Comparison of ENCODE assay signal across 12 cellular contexts in genomic region chr1:165862448-165862847, GRCh38. TPM values are rescaled to one million over a fixed set of nuclear protein-coding genes. Genes with fewer than 3 reads are reported as not detected.
DNase-seq lines count a peak whose midpoint lies in the region; ATAC-seq, FAIRE-seq and TF ChIP-seq lines count a peak whose summit lies in the region.
"Had no signal": no experiment of that assay in that cellular context is flagged by ENCODE, and none has a peak within 500 bp of the region (broad histone marks: within the 10 kb centered on the region; RNA-seq: fewer than 3 reads in every experiment).

No MANE protein-coding gene starts in this region.

- H3K27me3 ChIP-seq in HL-60 (ENCODE audit: insufficient read depth, poor library complexity, severe bottlenecking) (no peaks in the 10 kb centered on the region), left lung (no peaks in the 10 kb centered on the region), uterus (no peaks in the 10 kb centered on the region)

- intact Hi-C loops in left lung (cut with DNase I) (no loop called here), uterus (cut with DNase I; ENCODE audit: low total_unique reads) (no loop called here)

- no peak for FAIRE-seq in H54 (lab: Jason Lieb, UNC)

- H3K27ac ChIP-seq in HL-60 (replicated peaks) (peak overlapping the region; percentile 16; the same call in 1 of the 2 replicates), left lung (no peak overlapping the region), uterus (no peak overlapping the region)
- H3K27ac ChIP-seq: PC-9, thoracic aorta had no signal

- no peak for TF ChIP-seq CTCF in HL-60 (IDR thresholded peaks at IDR 0.05; ENCODE audit: insufficient read depth, low read length)
- no peak for TF ChIP-seq CTCF in left lung (IDR thresholded peaks at IDR 0.05)
- no peak for TF ChIP-seq CTCF in uterus (IDR thresholded peaks at IDR 0.05)

- H3K4me3 ChIP-seq in HL-60 (replicated peaks; ENCODE audit: insufficient read depth, low read length) (no peak overlapping the region), left lung (no peak overlapping the region), uterus (no peak overlapping the region)
- H3K4me3 ChIP-seq: PC-9, thoracic aorta had no signal

- H3K9me3 ChIP-seq in left lung = no peaks in the 10 kb centered on the region
- H3K9me3 ChIP-seq in uterus = no peaks in the 10 kb centered on the region
- H3K9me3 ChIP-seq: thoracic aorta had no signal

- TF ChIP-seq POLR2A in H54 (IDR thresholded peaks at IDR 0.05; ENCODE audit: low read depth, low read length) = no peak
- TF ChIP-seq POLR2A in uterus (IDR thresholded peaks at IDR 0.05) = no peak

- peak; percentile 53 for ATAC-seq in GM21447 (IDR thresholded peaks at IDR 0.05; ENCODE audit: unreplicated experiment)
- ATAC-seq in left lung = peak; percentile 33

- H3K4me1 ChIP-seq in left lung (peaks cover 0 to 15% of the 10 kb centered on the region in 2 donors), uterus (no peaks in the 10 kb centered on the region)

- H3K36me3 ChIP-seq in left lung (no peaks in the 10 kb centered on the region), uterus (no peaks in the 10 kb centered on the region)
- H3K36me3 ChIP-seq: thoracic aorta had no signal

- DNase-seq in CD1c-positive myeloid dendritic cell (ENCODE audit: extremely low spot score) = peak; percentile 29
- peak in 1 of 2 experiments; percentile 48 for DNase-seq in HL-60 (ENCODE audit: low read depth in 1 of 2, low spot score in 1 of 2)
- DNase-seq in left lung = no peak
- no peak for DNase-seq in H54 (ENCODE audit: insufficient read length, low spot score)
- DNase-seq in uterus = no peak
- DNase-seq in activated CD4-positive, alpha-beta T cell treated with anti-CD3 and anti-CD28 coated beads for 48 hours = no peak
- no peak for DNase-seq in activated CD4-positive, CD25-positive, alpha-beta regulatory T cell treated with anti-CD3 and anti-CD28 coated beads, Interleukin-2, amount 50 U/mL, for 72 hours
- DNase-seq: activated T-cell treated with anti-CD3 and anti-CD28 coated beads for 4 hours, kidney glomerular epithelial cell, PC-9 had no signal

RNA-seq across cellular contexts. Expression of gene UCK2, which starts 35.0 kb away (rescaled TPM):
- total RNA-seq in left lung = 10 to 100 TPM in 1 of 2 donors, 1 to 10 TPM in 1; 8.6 to 19.8 TPM
- total RNA-seq in uterus = 10 to 100 TPM in 3 of 4 donors, 1 to 10 TPM in 1; 3.5 to 34.1 (median 25.7) TPM
